ENCODE assay signal across 22 cellular contexts in the genomic region with DNA sequence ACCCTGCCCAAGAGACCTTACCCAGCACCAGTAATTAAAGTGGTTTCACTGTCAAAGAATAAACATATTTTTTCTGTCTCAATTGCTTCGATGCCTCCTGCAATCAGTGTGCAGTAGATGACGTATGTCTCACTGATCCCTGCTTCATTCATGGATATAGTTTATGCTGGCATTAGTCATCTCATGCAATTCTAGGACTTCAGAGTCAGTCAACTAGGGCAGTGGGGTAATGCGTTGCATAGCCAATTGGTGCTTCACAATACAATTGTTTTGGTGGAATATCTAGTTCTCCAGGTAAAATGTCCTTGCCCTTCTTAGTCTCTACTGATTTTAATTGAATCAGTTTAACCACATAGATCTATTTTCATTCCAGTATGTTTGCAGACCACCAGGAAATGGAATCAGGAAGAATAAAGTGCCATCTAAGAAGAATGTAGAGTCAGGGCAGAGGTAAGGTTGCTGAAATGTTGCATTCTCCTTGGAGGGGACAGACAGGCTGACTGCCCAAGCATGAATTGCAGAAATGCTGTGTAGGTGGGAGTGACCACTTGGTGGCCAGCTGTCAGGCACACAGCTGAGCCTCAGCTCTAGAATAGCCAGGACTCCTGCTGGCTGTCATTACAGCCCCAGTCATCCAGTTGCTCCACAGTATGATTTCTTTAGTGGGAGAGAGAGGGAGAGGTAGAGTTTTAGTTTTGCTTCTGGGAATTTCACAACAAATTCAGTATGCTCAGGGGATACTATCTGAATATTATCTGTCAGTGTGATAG.
DNase-seq lines count a peak whose midpoint lies in the region; ATAC-seq and TF ChIP-seq lines count a peak whose summit lies in the region.
"Had no signal": no experiment of that assay in that cellular context is flagged by ENCODE, and none has a peak within 500 bp of the region (broad histone marks: within the 10 kb centered on the region; RNA-seq: fewer than 3 reads in every experiment).

No MANE protein-coding gene starts in this region.

- in situ Hi-C loops in Caki2 (cut with HindIII; ENCODE audit: low pct_unique_long_range_greater_than_20kb, low sequenced_read_pairs): no loop called here

- peak overlapping the region in 2 of 3 experiments; percentile 12 to 18 for H3K27ac Mint-ChIP-seq in nephron
- H3K27ac Mint-ChIP-seq: activated CD4-positive, alpha-beta memory T cell treated with anti-CD3 and anti-CD28 coated beads for 36 hours; immature natural killer cell; natural killer cell had no signal

- peaks cover 6% of the 10 kb centered on the region for H3K27me3 Mint-ChIP-seq in nephron (ENCODE audit: low read depth)

- H3K9me3 ChIP-seq in lower lobe of right lung: no peaks in the 10 kb centered on the region
- H3K9me3 ChIP-seq: vagina had no signal

- ATAC-seq in lower lobe of right lung: no peak
- no peak for ATAC-seq in GM21528 (IDR thresholded peaks at IDR 0.05; ENCODE audit: low FRiP score, unreplicated experiment)
- ATAC-seq: heart right ventricle, natural killer cell had no signal

- H3K4me1 ChIP-seq in lower lobe of right lung: no peaks in the 10 kb centered on the region
- H3K4me1 ChIP-seq: heart right ventricle, spleen, vagina had no signal

- peak overlapping the region in 1 of 3 experiments; percentile 10 for H3K4me3 Mint-ChIP-seq in nephron
- H3K4me3 Mint-ChIP-seq: activated CD4-positive, alpha-beta memory T cell treated with anti-CD3 and anti-CD28 coated beads for 36 hours; immature natural killer cell; natural killer cell had no signal

- H3K4me3 ChIP-seq in choroid plexus epithelial cell (ENCODE audit: low read depth, low read length): no peak overlapping the region
- H3K4me3 ChIP-seq in lower lobe of right lung: no peak overlapping the region
- H3K4me3 ChIP-seq: heart right ventricle, spleen, vagina had no signal

- TF ChIP-seq CTCF in choroid plexus epithelial cell (conservative IDR thresholded peaks at IDR 0.05; ENCODE audit: low read depth, low read length) (peak; percentile 17), nephron (IDR thresholded peaks at IDR 0.05; ENCODE audit: unreplicated experiment in 3 of 3) (peak in 1 of 3 experiments; percentile 28), lower lobe of right lung (IDR thresholded peaks at IDR 0.05) (no peak)

- H3K27ac ChIP-seq in lower lobe of right lung: no peak overlapping the region
- H3K27ac ChIP-seq: heart right ventricle, spleen, vagina, VCaP had no signal

- intact Hi-C loops in lower lobe of right lung (cut with DNase I): no loop called here

- DNase-seq in Caki2 (ENCODE audit: low read depth): peak; percentile 14
- peak; percentile 73 for DNase-seq in NCI-H69 (lab: John Stamatoyannopoulos, UW)
- DNase-seq in choroid plexus epithelial cell (ENCODE audit: low read depth): no peak
- no peak for DNase-seq in stimulated activated CD4-positive, alpha-beta T cell treated with anti-CD3 and anti-CD28 coated beads, Interleukin-12 subunit alpha, Interleukin-12 subunit beta, amount 100 ng/mL, for 4 hours
- DNase-seq in lower lobe of right lung: no peak
- DNase-seq in activated CD4-positive, alpha-beta T cell treated with anti-CD3 and anti-CD28 coated beads for 1 hour: no peak
- DNase-seq: activated CD4-positive, alpha-beta memory T cell treated with anti-CD3 and anti-CD28 coated beads for 36 hours; activated T-cell treated with anti-CD3 and anti-CD28 coated beads for 4 hours; cerebellar nuclear complex; DMS153; heart right ventricle; immature natural killer cell; IMR-90; natural killer cell; NCI-H1930; NCI-H510A; SHP77 treated with DMSO at 0.1 percent for 48 hours; spleen had no signal

- no peaks in the 10 kb centered on the region for H3K36me3 Mint-ChIP-seq in nephron (ENCODE audit: low read depth)
- H3K36me3 Mint-ChIP-seq: activated CD4-positive, alpha-beta memory T cell treated with anti-CD3 and anti-CD28 coated beads for 36 hours; natural killer cell had no signal

- H3K9me3 Mint-ChIP-seq in nephron: peaks cover 14% of the 10 kb centered on the region
- H3K9me3 Mint-ChIP-seq: activated CD4-positive, alpha-beta memory T cell treated with anti-CD3 and anti-CD28 coated beads for 36 hours; natural killer cell had no signal

- peaks cover 14% of the 10 kb centered on the region for H3K4me1 Mint-ChIP-seq in nephron
- H3K4me1 Mint-ChIP-seq: immature natural killer cell, natural killer cell had no signal

- H3K36me3 ChIP-seq in lower lobe of right lung: no peaks in the 10 kb centered on the region
- H3K36me3 ChIP-seq: heart right ventricle, spleen, vagina had no signal

- no peaks in the 10 kb centered on the region for H3K27me3 ChIP-seq in lower lobe of right lung (ENCODE audit: low read depth)
- H3K27me3 ChIP-seq: vagina had no signal

Comparison
In these comparisons a context has a peak if more than half of its experiments do, and no peak if none do; other contexts are left out.
1. DNase-seq: peak in Caki2 (single experiment) and NCI-H69 (single experiment); none in choroid plexus epithelial cell (single experiment), stimulated activated CD4-positive, alpha-beta T cell treated with anti-CD3 and anti-CD28 coated beads, Interleukin-12 subunit alpha, Interleukin-12 subunit beta, amount 100 ng/mL, for 4 hours (single experiment), lower lobe of right lung (single experiment) and activated CD4-positive, alpha-beta T cell treated with anti-CD3 and anti-CD28 coated beads for 1 hour (single experiment).